1 cellular context compared by ENCODE assay signal in genomic region chr2:72778410-72778809, GRCh38.
TF ChIP-seq lines count a peak whose summit lies in the region.

No MANE protein-coding gene starts in this region.

TF ChIP-seq in GM12878, 131 proteins besides CTCF, POLR2A, EP300 and RAD21:
- TF ChIP-seq NFYA (IDR thresholded peaks at IDR 0.05; ENCODE audit: borderline replicate concordance, low read depth, low read length) = no peak
- no peak for TF ChIP-seq KLF5 (IDR thresholded peaks at IDR 0.05; ENCODE audit: partially characterized antibody)
- TF ChIP-seq SKIL (IDR thresholded peaks at IDR 0.05; ENCODE audit: low read depth, poor library complexity, severe bottlenecking) = no peak
- no peak for TF ChIP-seq ZNF274 (IDR thresholded peaks at IDR 0.05; ENCODE audit: insufficient read depth, insufficient read length)
- no peak for TF ChIP-seq CREB1 (IDR thresholded peaks at IDR 0.05; ENCODE audit: low read depth)
